In genomic region chrX:66074920-66075879, GRCh38 we compare ENCODE assay signal across 8 cellular contexts. TPM values are rescaled to one million over a fixed set of nuclear protein-coding genes. Genes with fewer than 3 reads are reported as not detected.
A peak's percentile ranks its signal among the peaks of the same experiment; 100 is the strongest.
DNase-seq lines count a peak whose midpoint lies in the region; ATAC-seq and TF ChIP-seq lines count a peak whose summit lies in the region.

No MANE protein-coding gene starts in this region.

- H3K36me3 Mint-ChIP-seq in MCF 10A (ENCODE audit: insufficient read depth, unreplicated experiment) (no peaks in the 10 kb centered on the region), WTC11 (no peaks in the 10 kb centered on the region)
- peaks cover 29% of the 10 kb centered on the region for H3K36me3 Mint-ChIP-seq in activated CD8-positive, alpha-beta T cell treated with anti-CD3 and anti-CD28 coated beads, Interleukin-2, amount 10 ng/mL, durations not matched to agents 7 days and 5 days (ENCODE audit: low read depth)

- TF ChIP-seq CTCF in MCF 10A (IDR thresholded peaks at IDR 0.05; ENCODE audit: unreplicated experiment) (no peak), breast epithelium (IDR thresholded peaks at IDR 0.05) (no peak), left ventricle myocardium inferior (IDR thresholded peaks at IDR 0.05; ENCODE audit: borderline replicate concordance) (no peak), testis (IDR thresholded peaks at IDR 0.05) (no peak), WTC11 (IDR thresholded peaks at IDR 0.05) (no peak)

- peaks cover 0 to 20% of the 10 kb centered on the region in 2 donors for H3K27me3 ChIP-seq in breast epithelium
- H3K27me3 ChIP-seq in left ventricle myocardium inferior (ENCODE audit: low read depth) = no peaks in the 10 kb centered on the region
- H3K27me3 ChIP-seq in testis = no peaks in the 10 kb centered on the region

- H3K9me3 ChIP-seq in breast epithelium (no peaks in the 10 kb centered on the region), left ventricle myocardium inferior (replicated peaks) (no peaks in the 10 kb centered on the region), testis (no peaks in the 10 kb centered on the region)

- H3K27ac Mint-ChIP-seq in MCF 10A (ENCODE audit: low read depth, unreplicated experiment) (peak overlapping the region; percentile 20), WTC11 (no peak overlapping the region)
- peak overlapping the region; percentile 88 for H3K27ac Mint-ChIP-seq in activated CD8-positive, alpha-beta T cell treated with anti-CD3 and anti-CD28 coated beads, Interleukin-2, amount 10 ng/mL, durations not matched to agents 7 days and 5 days

- H3K4me1 Mint-ChIP-seq in MCF 10A (ENCODE audit: insufficient read depth, unreplicated experiment) = peaks cover 12% of the 10 kb centered on the region
- peaks cover 34% of the 10 kb centered on the region for H3K4me1 Mint-ChIP-seq in activated CD8-positive, alpha-beta T cell treated with anti-CD3 and anti-CD28 coated beads, Interleukin-2, amount 10 ng/mL, durations not matched to agents 7 days and 5 days (ENCODE audit: low read depth)
- no peaks in the 10 kb centered on the region for H3K4me1 Mint-ChIP-seq in WTC11

- H3K4me3 ChIP-seq in breast epithelium (no peak overlapping the region), left ventricle myocardium inferior (no peak overlapping the region), testis (no peak overlapping the region)

- H3K4me1 ChIP-seq in breast epithelium (no peaks in the 10 kb centered on the region), left ventricle myocardium inferior (no peaks in the 10 kb centered on the region), testis (no peaks in the 10 kb centered on the region)

- DNase-seq in MCF 10A (ENCODE audit: unreplicated experiment) (peak; percentile 43), breast epithelium (ENCODE audit: low spot score in 2 of 2) (no peak), left ventricle myocardium inferior (peak; percentile 22), testis (peak; percentile 16), 8988T (no peak), WTC11 (ENCODE audit: low spot score) (no peak)
- DNase-seq in activated CD8-positive, alpha-beta T cell treated with anti-CD3 and anti-CD28 coated beads, Interleukin-2, amount 10 ng/mL, durations not matched to agents 7 days and 5 days = peak; percentile 60

- no peak for ATAC-seq in activated CD8-positive, alpha-beta T cell treated with anti-CD3 and anti-CD28 coated beads, Interleukin-2, amount 10 ng/mL, durations not matched to agents 7 days and 5 days
- ATAC-seq in HG02759 (IDR thresholded peaks at IDR 0.05; ENCODE audit: unreplicated experiment) = no peak
- no peak for ATAC-seq in WTC11

- peaks cover 18% of the 10 kb centered on the region for H3K9me3 Mint-ChIP-seq in MCF 10A (ENCODE audit: unreplicated experiment)
- H3K9me3 Mint-ChIP-seq in activated CD8-positive, alpha-beta T cell treated with anti-CD3 and anti-CD28 coated beads, Interleukin-2, amount 10 ng/mL, durations not matched to agents 7 days and 5 days (ENCODE audit: insufficient read depth) = peaks cover 19% of the 10 kb centered on the region
- H3K9me3 Mint-ChIP-seq in WTC11 = peaks cover 10% of the 10 kb centered on the region

- intact Hi-C loops in MCF 10A (cut with micrococcal nuclease) = no loop called here
- intact Hi-C loops in breast epithelium (cut with DNase I; ENCODE audit: low total_unique reads) = no loop called here
- intact Hi-C loops in left ventricle myocardium inferior (cut with micrococcal nuclease) = no loop called here
- intact Hi-C loops in testis (cut with DNase I; ENCODE audit: low total_unique reads) = no loop called here

- no peak for TF ChIP-seq POLR2A in breast epithelium (IDR thresholded peaks at IDR 0.05)
- no peak for TF ChIP-seq POLR2A in testis (IDR thresholded peaks at IDR 0.05)

- H3K27ac ChIP-seq in breast epithelium (no peak overlapping the region), left ventricle myocardium inferior (replicated peaks) (peak overlapping the region; percentile 5), testis (no peak overlapping the region)

- CTCF ChIA-PET in MCF 10A (lab: Yijun Ruan, JAX) (no interaction called here), WTC11 (lab: Charles Lee) (no interaction called here)
- CTCF ChIA-PET in activated CD8-positive, alpha-beta T cell treated with anti-CD3 and anti-CD28 coated beads, Interleukin-2, amount 10 ng/mL, durations not matched to agents 7 days and 5 days (lab: Charles Lee) = no interaction called here

- H3K4me3 Mint-ChIP-seq in MCF 10A (ENCODE audit: unreplicated experiment) = no peak overlapping the region
- peak overlapping the region; percentile 59 for H3K4me3 Mint-ChIP-seq in activated CD8-positive, alpha-beta T cell treated with anti-CD3 and anti-CD28 coated beads, Interleukin-2, amount 10 ng/mL, durations not matched to agents 7 days and 5 days
- no peak overlapping the region for H3K4me3 Mint-ChIP-seq in WTC11

- BruUV-seq in MCF 10A (replicated peaks; lab: Mats Ljungman, UMichigan) = no TSS peak

- POLR2A ChIA-PET in MCF 10A (lab: Yijun Ruan, JAX) (interaction anchor here (0.5 kb wide), 1 partner anchor 49 kb away, joined by 3 read pairs; no protein-coding TSS in a partner anchor), WTC11 (lab: Charles Lee) (no interaction called here)
- POLR2A ChIA-PET in activated CD8-positive, alpha-beta T cell treated with anti-CD3 and anti-CD28 coated beads, Interleukin-2, amount 10 ng/mL, durations not matched to agents 7 days and 5 days (lab: Charles Lee) = no interaction called here

- H3K27me3 Mint-ChIP-seq in MCF 10A (ENCODE audit: insufficient read depth, unreplicated experiment) (no peaks in the 10 kb centered on the region), WTC11 (ENCODE audit: low read depth) (0 out of 2 replicates have a peak, but pooled peaks cover 2% of the 10 kb centered on the region)
- no peaks in the 10 kb centered on the region for H3K27me3 Mint-ChIP-seq in activated CD8-positive, alpha-beta T cell treated with anti-CD3 and anti-CD28 coated beads, Interleukin-2, amount 10 ng/mL, durations not matched to agents 7 days and 5 days (ENCODE audit: low read depth)

- WGBS in testis, 2 donors = 63 to 66% methylated on average over 20 to 24 of the region's 24 CpGs

- H3K36me3 ChIP-seq in breast epithelium = no peaks in the 10 kb centered on the region
- no peaks in the 10 kb centered on the region for H3K36me3 ChIP-seq in left ventricle myocardium inferior
- no peaks in the 10 kb centered on the region for H3K36me3 ChIP-seq in testis (ENCODE audit: low read depth, missing control alignments)

TF ChIP-seq in WTC11, 78 proteins besides CTCF, POLR2A, EP300 and RAD21 (continues in another document):
- no peak for TF ChIP-seq CREM (CRISPR knock-in tag; IDR thresholded peaks at IDR 0.05)
- no peak for TF ChIP-seq ZNF396 (CRISPR knock-in tag; IDR thresholded peaks at IDR 0.05; ENCODE audit: borderline replicate concordance)
- TF ChIP-seq GTF2I (CRISPR knock-in tag; conservative IDR thresholded peaks at IDR 0.05) = no peak
- TF ChIP-seq AR (CRISPR knock-in tag; IDR thresholded peaks at IDR 0.05) = no peak
- no peak for TF ChIP-seq NR3C1 (CRISPR knock-in tag; conservative IDR thresholded peaks at IDR 0.05; ENCODE audit: low read depth)
- no peak for TF ChIP-seq PRRX2 (CRISPR knock-in tag; IDR thresholded peaks at IDR 0.05)
- no peak for TF ChIP-seq ZNF671 (CRISPR knock-in tag; IDR thresholded peaks at IDR 0.05)
- TF ChIP-seq HMGA2 (CRISPR knock-in tag; IDR thresholded peaks at IDR 0.05) = no peak
- no peak for TF ChIP-seq USF2 (CRISPR knock-in tag; IDR thresholded peaks at IDR 0.05)
- TF ChIP-seq NFATC4 (CRISPR knock-in tag; IDR thresholded peaks at IDR 0.05) = no peak
- no peak for TF ChIP-seq OVOL2 (CRISPR knock-in tag; IDR thresholded peaks at IDR 0.05; ENCODE audit: borderline replicate concordance)
- no peak for TF ChIP-seq ZNF138 (CRISPR knock-in tag; conservative IDR thresholded peaks at IDR 0.05)
- no peak for TF ChIP-seq FOXK1 (CRISPR knock-in tag; IDR thresholded peaks at IDR 0.05)
- no peak for TF ChIP-seq FOXJ3 (CRISPR knock-in tag; IDR thresholded peaks at IDR 0.05; ENCODE audit: borderline replicate concordance)

RNA-seq across cellular contexts. Expression of gene VSIG4, which starts 35.3 kb away (rescaled TPM):
- total RNA-seq in MCF 10A (2022) (not detected in 2 replicates), breast epithelium (100 to 1,000 TPM in 1 of 3 donors, 10 to 100 TPM in 2; 63.3 to 512 (median 90.0) TPM), left ventricle myocardium inferior (41.7 TPM), testis (10 to 100 TPM in 1 of 2 donors, 1 to 10 TPM in 1; 5.6 to 19.9 TPM), WTC11 (2021) (0.24 to 0.41 TPM (median 0.25 TPM) in 3 replicates)
- total RNA-seq in activated CD8-positive, alpha-beta T cell treated with anti-CD3 and anti-CD28 coated beads, Interleukin-2, amount 10 ng/mL, durations not matched to agents 7 days and 5 days = not detected
- polyA plus RNA-seq in testis (ENCODE audit: insufficient read depth, low read depth, low replicate concordance) = 27.4 TPM

Comparison
In these comparisons a context has a peak if more than half of its experiments do, and no peak if none do; other contexts are left out.
1. DNase-seq: peak in MCF 10A (single experiment), activated CD8-positive, alpha-beta T cell treated with anti-CD3 and anti-CD28 coated beads, Interleukin-2, amount 10 ng/mL, durations not matched to agents 7 days and 5 days (single experiment), left ventricle myocardium inferior (single experiment) and testis (single experiment); none in breast epithelium (0 of 2), 8988T (single experiment) and WTC11 (single experiment).